Comparison of ENCODE assay signal across 7 cellular contexts in genomic region chr2:121298476-121298875, GRCh38. TPM values are rescaled to one million over a fixed set of nuclear protein-coding genes. Genes with fewer than 3 reads are reported as not detected.
"Had no signal": no experiment of that assay in that cellular context is flagged by ENCODE, and none has a peak within 500 bp of the region (broad histone marks: within the 10 kb centered on the region; RNA-seq: fewer than 3 reads in every experiment).

No MANE protein-coding gene starts in this region.

- H3K4me3 Mint-ChIP-seq: GM23338, HFFc6, IgD-negative memory B cell had no signal

- H3K4me1 Mint-ChIP-seq: GM23338 had no signal

- H3K36me3 ChIP-seq: HAP-1 had no signal

- H3K4me3 ChIP-seq: GM23338, HAP-1 had no signal

- H3K27ac Mint-ChIP-seq: GM23338, HFFc6, IgD-negative memory B cell had no signal

- H3K9me3 Mint-ChIP-seq: GM23338, HFFc6, IgD-negative memory B cell had no signal

- H3K27ac ChIP-seq: HL-60 had no signal

- ATAC-seq: HepG2 had no signal

- DNase-seq: HFFc6, KBM-7 had no signal

- H3K9me3 ChIP-seq: HAP-1 had no signal

- H3K4me1 ChIP-seq: HAP-1 had no signal

- H3K36me3 Mint-ChIP-seq: IgD-negative memory B cell had no signal

RNA-seq across cellular contexts. Expression of gene TFCP2L1, which starts 13.5 kb away (rescaled TPM):
- total RNA-seq: HepG2 had no signal
